ENCODE assay signal across 18 cellular contexts in the genomic region with DNA sequence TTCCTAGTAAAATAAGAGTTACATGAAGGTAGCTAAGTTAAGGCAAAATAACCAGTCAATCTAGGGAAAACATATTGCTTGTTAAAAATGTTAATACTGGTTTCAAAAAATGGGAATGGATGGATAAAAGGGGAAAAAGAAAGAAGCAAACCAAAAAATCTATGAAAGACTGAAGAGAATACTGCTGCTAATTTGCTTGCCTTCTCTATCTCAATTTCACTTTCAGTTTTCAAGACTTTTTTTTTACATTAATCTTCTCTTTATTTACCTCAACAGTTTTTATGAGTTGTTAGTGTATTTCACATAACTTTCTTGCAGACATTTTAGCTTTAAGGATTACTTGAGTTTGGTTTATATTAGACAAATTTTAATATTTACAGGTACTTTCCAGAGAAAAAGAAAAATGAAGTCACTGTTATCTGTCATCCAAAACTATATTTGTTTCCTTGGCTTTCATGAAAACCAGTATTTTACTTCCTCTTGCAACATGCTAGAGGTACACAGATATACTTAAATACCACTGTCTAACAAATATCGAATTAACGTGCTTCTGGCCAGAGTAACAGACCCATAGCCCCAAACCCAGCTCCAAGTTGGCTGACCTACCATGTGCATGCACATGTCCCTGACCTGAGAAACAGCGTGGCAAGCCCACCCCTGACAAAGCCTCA.
A peak's percentile ranks its signal among the peaks of the same experiment; 100 is the strongest.
DNase-seq lines count a peak whose midpoint lies in the region; ATAC-seq and TF ChIP-seq lines count a peak whose summit lies in the region.
"Had no signal": no experiment of that assay in that cellular context is flagged by ENCODE, and none has a peak within 500 bp of the region (broad histone marks: within the 10 kb centered on the region; RNA-seq: fewer than 3 reads in every experiment).

No MANE protein-coding gene starts in this region.

- no peak for TF ChIP-seq CTCF in fibroblast of lung (conservative IDR thresholded peaks at IDR 0.05 in 1 of 2, IDR thresholded peaks at IDR 0.05 in 1 of 2; ENCODE audit: low read depth in 1 of 2, low read length in 2 of 2)

- DNase-seq in fibroblast of lung (ENCODE audit: low read depth in 2 of 2): no peak
- DNase-seq in pons (ENCODE audit: low spot score): no peak
- DNase-seq in EL: no peak
- DNase-seq in UCSD-AML1 (lab: John Stamatoyannopoulos, UW; ENCODE audit: unreplicated experiment): no peak
- DNase-seq: BE2C, GDM1, left ventricle myocardium superior, mucosa of descending colon, NCI-H2081 treated with DMSO at 0.1 percent for 48 hours, NCI-H510A, spleen had no signal

- H4K20me1 ChIP-seq in fibroblast of lung (ENCODE audit: control insufficient read depth, extremely low read depth, insufficient read depth, low read length): no peaks in the 10 kb centered on the region

- H3K4me3 ChIP-seq in fibroblast of lung (replicated peaks in 1 of 4; ENCODE audit: control extremely low read depth in 1 of 4, insufficient read depth in 1 of 4, low read depth in 3 of 4, low read length in 4 of 4): no peak overlapping the region
- H3K4me3 ChIP-seq: cardiac muscle cell, K562, mucosa of descending colon, spleen had no signal

- no peaks in the 10 kb centered on the region for H3K4me1 ChIP-seq in fibroblast of lung (ENCODE audit: control insufficient read depth, extremely low read depth, insufficient read depth, low read length)
- H3K4me1 ChIP-seq: BE2C, spleen had no signal

- ATAC-seq in GM18498 (IDR thresholded peaks at IDR 0.05; ENCODE audit: unreplicated experiment) (peak; percentile 49), GM21381 (IDR thresholded peaks at IDR 0.05; ENCODE audit: unreplicated experiment) (peak; percentile 43), HG03342 (IDR thresholded peaks at IDR 0.05; ENCODE audit: unreplicated experiment) (peak; percentile 42)
- ATAC-seq: activated CD4-positive, CD25-positive, alpha-beta regulatory T cell treated with anti-CD3 and anti-CD28 coated beads, Interleukin-2, amount 50 U/mL, for 24 hours; esophagus mucosa; K562; left ventricle myocardium superior; mucosa of descending colon had no signal

- no peaks in the 10 kb centered on the region for H3K27me3 ChIP-seq in fibroblast of lung (ENCODE audit: control insufficient read depth, insufficient read depth, low read length)
- H3K27me3 ChIP-seq: BE2C, cardiac muscle cell, spleen had no signal

- H3K79me2 ChIP-seq in fibroblast of lung (ENCODE audit: control insufficient read depth, insufficient read depth, low read length): no peaks in the 10 kb centered on the region

- H3K9me3 ChIP-seq in fibroblast of lung (ENCODE audit: control insufficient read depth, insufficient read depth, low read depth, low read length): no peaks in the 10 kb centered on the region
- H3K9me3 ChIP-seq: BE2C, mucosa of descending colon, spleen had no signal

- H3K27ac ChIP-seq in fibroblast of lung (ENCODE audit: insufficient read depth, low read length): no peak overlapping the region
- H3K27ac ChIP-seq: cardiac muscle cell, spleen had no signal

- peak overlapping the region; percentile 25 for H3K4me2 ChIP-seq in fibroblast of lung (ENCODE audit: extremely low read depth, insufficient read depth, low read length)

- H3K9ac ChIP-seq in fibroblast of lung (ENCODE audit: insufficient read depth, low read length): no peak overlapping the region

- no peaks in the 10 kb centered on the region for H3K36me3 ChIP-seq in fibroblast of lung (ENCODE audit: control insufficient read depth, insufficient read depth, low read length)
- H3K36me3 ChIP-seq: BE2C, cardiac muscle cell, spleen had no signal

- H2AFZ ChIP-seq in fibroblast of lung (ENCODE audit: low read length): no peak overlapping the region
